Comparison of ENCODE assay signal across 21 cellular contexts in genomic region chr4:187811586-187811985, GRCh38.
"Had no signal": no experiment of that assay in that cellular context is flagged by ENCODE, and none has a peak within 500 bp of the region (broad histone marks: within the 10 kb centered on the region; RNA-seq: fewer than 3 reads in every experiment).

No MANE protein-coding gene starts in this region.

- H3K27ac ChIP-seq: esophagus muscularis mucosa, foreskin keratinocyte, pancreas, testis, transverse colon had no signal

- H3K9me3 ChIP-seq: esophagus muscularis mucosa, mucosa of descending colon, pancreas, testis, transverse colon had no signal

- H3K4me1 ChIP-seq: esophagus muscularis mucosa, foreskin keratinocyte, pancreas, testis, transverse colon had no signal

- H3K27me3 ChIP-seq: esophagus muscularis mucosa, foreskin keratinocyte, pancreas, testis, transverse colon had no signal

- H3K4me3 ChIP-seq: esophagus muscularis mucosa, mucosa of descending colon, pancreas, testis, transverse colon had no signal

- H3K36me3 ChIP-seq: esophagus muscularis mucosa, pancreas, transverse colon had no signal

- DNase-seq: activated CD4-positive, alpha-beta T cell treated with anti-CD3 and anti-CD28 coated beads for 1 hour; activated CD8-positive, alpha-beta T cell treated with anti-CD3 and anti-CD28 coated beads, Interleukin-2, amount 10 ng/mL, durations not matched to agents 7 days and 5 days; activated naive CD4-positive, alpha-beta T cell; activated T-cell treated with anti-CD3 and anti-CD28 coated beads for 4 hours; activated T-cell treated with anti-CD3 and anti-CD28 coated beads, Interleukin-2, amount 50 U/mL, for 72 hours; anterior cingulate cortex; dermis blood vessel endothelial cell; effector CD4-positive, alpha-beta T cell; foreskin keratinocyte; islet precursor cell; left ventricle myocardium superior; mucosa of descending colon; pancreas; right cardiac atrium; stimulated activated CD4-positive, alpha-beta T cell treated with anti-CD3 and anti-CD28 coated beads, Interleukin-2, amount 100 ng/mL, for 48 hours; stimulated activated naive CD4-positive, alpha-beta T cell treated with Interleukin-2 at 50 U/mL for 16 hours; T-helper 17 cell; T1000; testis; transverse colon had no signal
